19 cellular contexts compared by ENCODE assay signal in the genomic region with DNA sequence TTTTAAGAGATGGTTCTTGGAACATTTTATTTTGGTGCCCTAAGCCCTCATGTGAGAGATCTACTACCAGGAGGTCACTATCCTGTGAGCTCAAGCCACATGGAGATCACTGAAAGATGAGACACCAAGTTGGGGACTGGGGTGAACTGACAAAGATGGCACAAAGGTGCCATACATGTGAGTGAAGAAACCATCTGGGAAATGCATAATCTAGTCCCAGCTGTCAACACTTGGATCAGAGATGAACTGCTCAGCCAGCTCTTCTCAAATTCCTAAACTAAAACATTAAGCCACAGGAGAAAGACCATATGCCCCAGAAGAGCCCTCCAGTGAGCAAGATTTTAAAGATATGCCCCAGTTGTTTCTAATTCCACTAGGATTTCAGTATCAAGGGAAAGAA. TPM values are rescaled to one million over a fixed set of nuclear protein-coding genes. Genes with fewer than 3 reads are reported as not detected.
A peak's percentile ranks its signal among the peaks of the same experiment; 100 is the strongest.
DNase-seq lines count a peak whose midpoint lies in the region; ATAC-seq, FAIRE-seq and TF ChIP-seq lines count a peak whose summit lies in the region.
"Had no signal": no experiment of that assay in that cellular context is flagged by ENCODE, and none has a peak within 500 bp of the region (broad histone marks: within the 10 kb centered on the region; RNA-seq: fewer than 3 reads in every experiment).

No MANE protein-coding gene starts in this region.

- intact Hi-C loops in gastrocnemius medialis (cut with DNase I; ENCODE audit: low total_unique reads) = no loop called here

- H3K9me3 ChIP-seq in gastrocnemius medialis = no peaks in the 10 kb centered on the region

- H3K27me3 ChIP-seq in gastrocnemius medialis = no peaks in the 10 kb centered on the region

- FAIRE-seq in TTC549 (lab: Jason Lieb, UNC) = peak; percentile 74
- FAIRE-seq: D721Med had no signal

- H3K27ac ChIP-seq in gastrocnemius medialis = peak overlapping the region; percentile 92 to 94 (median 92)

- in situ Hi-C loops in gastrocnemius medialis (cut with MboI; ENCODE audit: low sequenced_read_pairs in 4 of 4) = no loop called here

- DNase-seq in DMS 273 (lab: John Stamatoyannopoulos, UW; ENCODE audit: unreplicated experiment) (peak; percentile 67), NCI-H524 (lab: John Stamatoyannopoulos, UW) (peak; percentile 81 to 94), gastrocnemius medialis (peak; percentile 62 to 77), T-helper 2 cell (no peak)
- no peak for DNase-seq in activated CD4-positive, alpha-beta T cell treated with anti-CD3 and anti-CD28 coated beads, Interleukin-2, amount 50 U/mL, for 1 hour
- DNase-seq: C1 segment of cervical spinal cord; CD8-positive, alpha-beta memory T cell; DMS79 treated with DMSO at 0.1 percent for 48 hours; HCEC 1CT; NCI-H1105; NCI-H1694; NCI-H345; NCI-H526 treated with DMSO at 0.1 percent for 48 hours had no signal

- ATAC-seq in gastrocnemius medialis = peak; percentile 82 to 85
- ATAC-seq in HG02981 (IDR thresholded peaks at IDR 0.05; ENCODE audit: unreplicated experiment) = no peak
- ATAC-seq: GM23338, Panc1 had no signal

- H3K36me3 ChIP-seq in gastrocnemius medialis = no peaks in the 10 kb centered on the region

- TF ChIP-seq CTCF in gastrocnemius medialis (IDR thresholded peaks at IDR 0.05 in 4 of 5, conservative IDR thresholded peaks at IDR 0.05 in 1 of 5) = no peak

- TF ChIP-seq POLR2A in gastrocnemius medialis (IDR thresholded peaks at IDR 0.05) = peak in 1 of 2 donors; percentile 29

- H3K4me1 ChIP-seq in gastrocnemius medialis = peaks cover 39 to 57% of the 10 kb centered on the region in 2 donors

- no peak overlapping the region for H3K4me3 ChIP-seq in gastrocnemius medialis
- H3K4me3 ChIP-seq: GM23338 had no signal

RNA-seq across cellular contexts. Expression of a gene that starts 22.2 kb away (rescaled TPM):
- 100 to 1,000 TPM in 3 of 4 donors, 10 to 100 TPM in 1; 99.0 to 801 (median 294) TPM for total RNA-seq in gastrocnemius medialis
- total RNA-seq: CD8-positive, alpha-beta memory T cell; GM23338 had no signal

RNA-seq across cellular contexts. Expression of a gene that starts 43.8 kb away (rescaled TPM):
- 1 to 10 TPM in 1 of 4 donors, under 1 TPM in 2, not detected in 1; 0.70 to 4.8 (median 0.94) TPM for total RNA-seq in gastrocnemius medialis
- total RNA-seq: CD8-positive, alpha-beta memory T cell; GM23338; LHCN-M2 had no signal

Comparison
In these comparisons a context has a peak if more than half of its experiments do, and no peak if none do; other contexts are left out.
1. DNase-seq: peak in DMS 273 (single experiment), NCI-H524 (2 of 2) and gastrocnemius medialis (2 of 2); none in activated CD4-positive, alpha-beta T cell treated with anti-CD3 and anti-CD28 coated beads, Interleukin-2, amount 50 U/mL, for 1 hour (single experiment) and T-helper 2 cell (0 of 5).